1 cellular context compared by ENCODE assay signal in genomic region chr12:7972734-7973488, GRCh38.
TF ChIP-seq lines count a peak whose summit lies in the region.

No MANE protein-coding gene starts in this region.

TF ChIP-seq in HCT116, 20 proteins besides CTCF, POLR2A, EP300 and RAD21 (continued from another document):
- no peak for TF ChIP-seq REST (IDR thresholded peaks at IDR 0.05; ENCODE audit: low read depth)
- no peak for TF ChIP-seq ZBTB33 (IDR thresholded peaks at IDR 0.05; ENCODE audit: extremely low read depth, insufficient replicate concordance, low read length)
- TF ChIP-seq SP1 (IDR thresholded peaks at IDR 0.05; ENCODE audit: low read depth), result no peak
- no peak for TF ChIP-seq ELF1 (IDR thresholded peaks at IDR 0.05; ENCODE audit: borderline replicate concordance, low read depth)
- no peak for TF ChIP-seq YY1 (IDR thresholded peaks at IDR 0.05; ENCODE audit: extremely low read depth, insufficient replicate concordance, low read depth, low read length)
- no peak for TF ChIP-seq POLR2AphosphoS5 (IDR thresholded peaks at IDR 0.05; ENCODE audit: low read depth, low read length)
- no peak for TF ChIP-seq TCF7L2 (IDR thresholded peaks at IDR 0.05; ENCODE audit: borderline replicate concordance, extremely low read depth, insufficient read depth, insufficient read length)
- TF ChIP-seq SRF (IDR thresholded peaks at IDR 0.05; ENCODE audit: low read depth), result no peak
- no peak for TF ChIP-seq EZH2 (IDR thresholded peaks at IDR 0.05)
TF ChIP-seq in HCT116: peak in this region for 0.
